8 cellular contexts compared by ENCODE assay signal in the genomic region with DNA sequence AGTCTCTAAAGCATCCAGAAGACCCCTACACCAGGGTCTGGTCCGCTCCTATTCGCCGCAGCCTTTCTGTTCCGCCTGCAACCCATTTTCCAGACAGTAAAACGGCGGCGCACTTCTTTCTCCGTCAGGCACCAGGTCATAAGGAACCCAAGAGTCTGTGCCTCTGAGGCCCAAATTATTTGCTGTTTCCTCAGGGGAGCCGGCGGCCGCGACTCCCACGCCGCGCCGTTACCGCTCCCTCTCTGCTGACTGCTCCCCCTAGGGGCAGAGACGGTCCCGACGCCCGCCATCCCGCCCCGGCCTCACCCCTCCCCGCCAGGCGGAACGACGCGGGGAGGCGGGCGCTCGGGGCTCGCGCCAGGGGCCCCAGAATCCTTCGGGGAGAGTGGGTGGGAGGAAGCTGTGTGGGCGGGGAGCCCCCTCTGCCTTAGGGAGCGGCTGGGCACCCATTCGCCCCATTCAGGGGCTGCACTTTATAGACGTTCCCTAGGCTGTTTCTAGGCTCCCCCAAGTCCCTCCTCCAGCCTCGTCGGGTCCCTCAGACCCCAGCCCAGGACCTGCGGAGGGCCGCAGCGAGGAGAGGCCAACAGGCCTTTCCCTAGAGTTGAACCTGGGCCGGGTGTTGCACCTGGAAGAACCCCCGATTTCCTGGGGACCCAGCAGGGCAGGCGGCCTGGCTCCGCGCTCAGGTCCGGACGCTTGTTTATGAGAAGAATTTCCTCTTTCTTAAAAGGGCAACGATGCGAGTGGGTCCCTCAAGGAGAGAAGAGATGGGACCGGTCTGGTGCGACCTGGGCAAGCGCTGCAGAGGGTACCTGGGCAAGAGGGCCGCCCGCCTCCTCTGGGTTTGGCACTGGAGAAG. TPM values are rescaled to one million over a fixed set of nuclear protein-coding genes. Genes with fewer than 3 reads are reported as not detected.
DNase-seq lines count a peak whose midpoint lies in the region; TF ChIP-seq lines count a peak whose summit lies in the region.

No MANE protein-coding gene starts in this region.

- peak overlapping the region; percentile 98 for H3K27ac Mint-ChIP-seq in HFFc6
- H3K27ac Mint-ChIP-seq in activated naive CD4-positive, alpha-beta T cell treated with anti-CD3 and anti-CD28 coated beads, Interleukin-2, amount 10 ng/mL, durations not matched to agents 7 days and 5 days: peak overlapping the region; percentile 97

- WGBS in suprapubic skin: 1% methylated on average over 32 of the region's 57 CpGs

- H3K4me1 ChIP-seq in SJSA1 (replicated peaks) (peaks cover 26% of the 10 kb centered on the region), suprapubic skin (peaks cover 43% of the 10 kb centered on the region)

- peak overlapping the region; percentile 94 for H3K4me3 Mint-ChIP-seq in HFFc6
- peak overlapping the region; percentile 85 for H3K4me3 Mint-ChIP-seq in activated naive CD4-positive, alpha-beta T cell treated with anti-CD3 and anti-CD28 coated beads, Interleukin-2, amount 10 ng/mL, durations not matched to agents 7 days and 5 days

- no peaks in the 10 kb centered on the region for H3K9me3 Mint-ChIP-seq in HFFc6
- H3K9me3 Mint-ChIP-seq in activated naive CD4-positive, alpha-beta T cell treated with anti-CD3 and anti-CD28 coated beads, Interleukin-2, amount 10 ng/mL, durations not matched to agents 7 days and 5 days: no peaks in the 10 kb centered on the region

- peak overlapping the region; percentile 61 for H3K27ac ChIP-seq in SJSA1
- H3K27ac ChIP-seq in suprapubic skin: peak overlapping the region; percentile 100

- TF ChIP-seq CTCF in HFFc6 (IDR thresholded peaks at IDR 0.05) (peak; percentile 97), suprapubic skin (IDR thresholded peaks at IDR 0.05) (peak; percentile 90 to 96)

- H3K27me3 ChIP-seq in SJSA1 (replicated peaks) (no peaks in the 10 kb centered on the region), suprapubic skin (no peaks in the 10 kb centered on the region)

- peaks cover 27% of the 10 kb centered on the region for H3K4me1 Mint-ChIP-seq in HFFc6 (ENCODE audit: low read depth)
- peaks cover 35% of the 10 kb centered on the region for H3K4me1 Mint-ChIP-seq in activated naive CD4-positive, alpha-beta T cell treated with anti-CD3 and anti-CD28 coated beads, Interleukin-2, amount 10 ng/mL, durations not matched to agents 7 days and 5 days

- TF ChIP-seq POLR2A in suprapubic skin (IDR thresholded peaks at IDR 0.05): peak in 1 of 2 donors; percentile 20

- no peaks in the 10 kb centered on the region for H3K36me3 Mint-ChIP-seq in HFFc6 (ENCODE audit: low read depth)
- H3K36me3 Mint-ChIP-seq in activated naive CD4-positive, alpha-beta T cell treated with anti-CD3 and anti-CD28 coated beads, Interleukin-2, amount 10 ng/mL, durations not matched to agents 7 days and 5 days: peaks cover 9% of the 10 kb centered on the region

- peaks cover 3% of the 10 kb centered on the region for H3K36me3 ChIP-seq in SJSA1
- H3K36me3 ChIP-seq in suprapubic skin: no peaks in the 10 kb centered on the region

- TF ChIP-seq EP300 in suprapubic skin (IDR thresholded peaks at IDR 0.05): no peak

- H3K4me3 ChIP-seq in SJSA1 (peak overlapping the region; percentile 46), suprapubic skin (peak overlapping the region; percentile 96)

- DNase-seq in GM04504 (ENCODE audit: low read depth) (peak; percentile 95), HFFc6 (peak; percentile 93), MV-4-11 (lab: John Stamatoyannopoulos, UW) (peak; percentile 95), SJSA1 (ENCODE audit: low read depth in 1 of 2, low spot score in 2 of 2) (peak; percentile 95 to 99), germinal center (ENCODE audit: low spot score) (peak; percentile 89), nucleus accumbens (lab: John Stamatoyannopoulos, UW) (peak in 55 of 56 donors; percentile 73 to 96 (median 93)), suprapubic skin (ENCODE audit: low spot score in 2 of 2) (peak; percentile 95 to 96)
- peak; percentile 96 for DNase-seq in activated naive CD4-positive, alpha-beta T cell treated with anti-CD3 and anti-CD28 coated beads, Interleukin-2, amount 10 ng/mL, durations not matched to agents 7 days and 5 days

- H3K9me3 ChIP-seq in SJSA1 (replicated peaks) (no peaks in the 10 kb centered on the region), suprapubic skin (no peaks in the 10 kb centered on the region)

- H3K27me3 Mint-ChIP-seq in HFFc6 (ENCODE audit: insufficient read depth): no peaks in the 10 kb centered on the region; the same call in 1 of the 2 replicates
- peaks cover 22% of the 10 kb centered on the region for H3K27me3 Mint-ChIP-seq in activated naive CD4-positive, alpha-beta T cell treated with anti-CD3 and anti-CD28 coated beads, Interleukin-2, amount 10 ng/mL, durations not matched to agents 7 days and 5 days

- CTCF ChIA-PET in activated naive CD4-positive, alpha-beta T cell treated with anti-CD3 and anti-CD28 coated beads, Interleukin-2, amount 10 ng/mL, durations not matched to agents 7 days and 5 days (lab: Charles Lee): interaction anchor here (0.6 to 1.7 kb wide), 11 partner anchors 9 to 126 kb away, joined by 3 to 5 read pairs (median 3); a partner anchor contains a TSS

RNA-seq across cellular contexts. Expression of a gene that starts 3.6 kb away (rescaled TPM):
- 10 to 100 TPM; 72.0 to 82.0 (median 75.5) TPM for total RNA-seq in HFFc6 (2021; fragmentation: NEBNext Ultra II Directional; extraction: Animal tissue kit (Norgen Biotek cat#: 25700))
- 45.7 and 46.0 TPM in 2 replicates for total RNA-seq in SJSA1 (2014; rRNA removed; shearing (Covaris generic))
- total RNA-seq in suprapubic skin: 100 to 1,000 TPM in 2 of 4 donors, 10 to 100 TPM in 2; 70.3 to 140 (median 99.5) TPM

RNA-seq across cellular contexts. Expression of a gene that starts 14.0 kb away (rescaled TPM):
- under 1 TPM; 0.05 to 0.16 (median 0.11) TPM for total RNA-seq in HFFc6 (2021; fragmentation: NEBNext Ultra II Directional; extraction: Animal tissue kit (Norgen Biotek cat#: 25700))
- 0.05 TPM in 1 of 2 replicates, not detected in the other for total RNA-seq in SJSA1 (2014; rRNA removed; shearing (Covaris generic))
- 10 to 100 TPM in 2 of 4 donors, 1 to 10 TPM in 1, under 1 TPM in 1; 0.78 to 16.1 (median 7.6) TPM for total RNA-seq in suprapubic skin

RNA-seq across cellular contexts. Expression of a gene that starts 22.9 kb away (rescaled TPM):
- total RNA-seq in HFFc6 (2021; fragmentation: NEBNext Ultra II Directional; extraction: Animal tissue kit (Norgen Biotek cat#: 25700)): not detected
- not detected in 2 replicates for total RNA-seq in SJSA1 (2014; rRNA removed; shearing (Covaris generic))
- total RNA-seq in suprapubic skin: 1 to 10 TPM in 2 of 4 donors, under 1 TPM in 2; 0.21 to 3.3 (median 1.1) TPM

RNA-seq across cellular contexts. Expression of a gene that starts 39.4 kb away (rescaled TPM):
- not detected for total RNA-seq in HFFc6 (2021; fragmentation: NEBNext Ultra II Directional; extraction: Animal tissue kit (Norgen Biotek cat#: 25700))
- total RNA-seq in SJSA1 (2014; rRNA removed; shearing (Covaris generic)): not detected in 2 replicates
- total RNA-seq in suprapubic skin: not detected

Comparison
In these comparisons a context has a peak if more than half of its experiments do, and no peak if none do; other contexts are left out.
1. Peak in every context shown above with its lines: DNase-seq, H3K4me3 ChIP-seq and H3K27ac ChIP-seq.